Comparison of ENCODE assay signal across 8 cellular contexts in the genomic region with DNA sequence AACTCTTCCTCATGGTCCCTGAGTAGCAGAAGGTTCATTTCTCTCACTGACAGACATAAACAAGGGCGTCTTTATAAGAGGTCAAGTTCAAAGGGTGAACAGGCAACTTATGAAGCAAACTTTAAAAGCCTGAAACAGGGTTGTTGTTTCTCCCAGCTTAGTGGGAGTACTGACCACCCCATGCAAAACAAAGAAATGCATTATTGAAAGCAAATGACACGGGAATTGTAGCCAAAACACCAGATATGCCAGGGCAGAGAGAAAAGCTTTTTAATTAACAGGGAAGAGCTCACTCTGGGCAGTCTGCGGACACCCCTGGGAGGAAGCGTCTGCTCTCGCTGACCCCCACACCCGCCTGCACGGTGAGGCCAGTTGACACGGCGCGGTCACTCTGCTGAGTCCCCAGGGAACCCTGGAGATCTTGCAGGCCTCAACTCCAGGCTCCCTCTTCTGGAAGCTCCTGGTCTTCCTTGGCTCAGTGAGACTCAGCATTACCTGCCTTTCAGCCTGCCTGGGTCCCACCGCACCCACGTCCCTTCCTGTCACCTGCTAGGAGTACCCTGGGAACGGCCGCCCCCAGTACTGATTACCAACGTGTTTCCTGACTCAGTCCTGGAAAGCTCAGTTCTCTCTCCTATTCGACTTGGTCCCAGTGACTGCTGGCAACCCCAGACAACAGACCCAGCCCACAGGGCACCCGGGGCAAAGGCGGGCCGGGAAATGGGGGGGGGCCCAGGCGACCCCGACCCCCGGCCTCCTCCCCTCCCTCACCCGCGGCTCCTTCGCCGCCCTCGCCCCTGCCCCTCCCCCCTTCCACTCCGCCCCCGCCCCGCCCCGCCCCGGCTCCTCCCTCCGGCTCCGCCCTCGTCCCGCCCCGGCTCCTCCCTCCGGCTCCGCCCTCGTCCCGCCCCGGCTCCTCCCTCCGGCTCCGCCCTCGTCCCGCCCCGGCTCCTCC. TPM values are rescaled to one million over a fixed set of nuclear protein-coding genes. Genes with fewer than 3 reads are reported as not detected.
DNase-seq lines count a peak whose midpoint lies in the region; ATAC-seq and TF ChIP-seq lines count a peak whose summit lies in the region.

No MANE protein-coding gene starts in this region.

- H3K4me3 ChIP-seq in A673 (ENCODE audit: low read depth, low read length, poor library complexity, severe bottlenecking): peak overlapping the region; percentile 35

- peak; percentile 33 for DNase-seq in A673 (ENCODE audit: low spot score)
- peak; percentile 58 for DNase-seq in GM10248 (ENCODE audit: extremely low spot score)
- DNase-seq in NCI-H345 treated with DMSO at 0.1 percent for 48 hours (lab: John Stamatoyannopoulos, UW; ENCODE audit: unreplicated experiment): peak; percentile 33
- DNase-seq in fibroblast of the conjunctiva (ENCODE audit: low read depth): peak; percentile 28
- no peak for DNase-seq in natural killer cell treated with Interleukin-12 subunit alpha and Interleukin-12 subunit beta and Interleukin-15 and Interleukin-18, amount 100 ng/mL, for 72 hours (ENCODE audit: low spot score)
- no peak for DNase-seq in activated CD4-positive, CD25-positive, alpha-beta regulatory T cell treated with anti-CD3 and anti-CD28 coated beads, Interleukin-2, amount 50 U/mL, for 72 hours

- no peak overlapping the region for H3K27ac Mint-ChIP-seq in activated T-helper 17 cell treated with anti-CD3 and anti-CD28 coated beads, Interleukin-2, amount 50 U/mL, for 72 hours
- peak overlapping the region; percentile 55 to 64 for H3K27ac Mint-ChIP-seq in natural killer cell treated with Interleukin-12 subunit alpha and Interleukin-12 subunit beta and Interleukin-15 and Interleukin-18, amount 100 ng/mL, for 72 hours

- no peaks in the 10 kb centered on the region for H3K9me3 ChIP-seq in A673 (ENCODE audit: low read depth, low read length, poor library complexity, severe bottlenecking)

- peak; percentile 31 for ATAC-seq in activated T-helper 17 cell treated with anti-CD3 and anti-CD28 coated beads, Interleukin-2, amount 50 U/mL, for 72 hours (replicated peaks)
- peak in 1 of 2 donors; percentile 0 for ATAC-seq in natural killer cell treated with Interleukin-12 subunit alpha and Interleukin-12 subunit beta and Interleukin-15 and Interleukin-18, amount 100 ng/mL, for 72 hours
- ATAC-seq in HG03571 (IDR thresholded peaks at IDR 0.05; ENCODE audit: unreplicated experiment): no peak

- intact Hi-C loops in A673 (cut with micrococcal nuclease; ENCODE audit: unreplicated experiment): no loop called here

- POLR2A ChIA-PET in A673 (lab: Charles Lee; ENCODE audit: low non-redundant PET): interaction anchor here (0.6 to 1.1 kb wide), 2 partner anchors 587 to 1996 kb away, joined by 9 to 10 read pairs; no protein-coding TSS in a partner anchor
- POLR2A ChIA-PET in GM10248 (lab: Yijun Ruan, JAX): interaction anchor here (1.0 kb wide), 1 partner anchor 38 kb away, joined by 3 read pairs; a partner anchor contains a TSS

- H3K4me1 ChIP-seq in A673 (ENCODE audit: insufficient read depth, low read length, poor library complexity, severe bottlenecking): peaks cover 6% of the 10 kb centered on the region

- peaks cover 22% of the 10 kb centered on the region for H3K36me3 Mint-ChIP-seq in activated T-helper 17 cell treated with anti-CD3 and anti-CD28 coated beads, Interleukin-2, amount 50 U/mL, for 72 hours (ENCODE audit: low read depth)
- H3K36me3 Mint-ChIP-seq in natural killer cell treated with Interleukin-12 subunit alpha and Interleukin-12 subunit beta and Interleukin-15 and Interleukin-18, amount 100 ng/mL, for 72 hours: no peaks in the 10 kb centered on the region

- H3K27ac ChIP-seq in A673 (ENCODE audit: low read depth, low read length, poor library complexity, severe bottlenecking): peak overlapping the region; percentile 39

- H3K27me3 Mint-ChIP-seq in activated T-helper 17 cell treated with anti-CD3 and anti-CD28 coated beads, Interleukin-2, amount 50 U/mL, for 72 hours: no peaks in the 10 kb centered on the region
- no peaks in the 10 kb centered on the region for H3K27me3 Mint-ChIP-seq in natural killer cell treated with Interleukin-12 subunit alpha and Interleukin-12 subunit beta and Interleukin-15 and Interleukin-18, amount 100 ng/mL, for 72 hours

- CTCF ChIA-PET in A673 (lab: Charles Lee): interaction anchor here (0.8 kb wide), 1 partner anchor 40 kb away, joined by 3 read pairs; no protein-coding TSS in a partner anchor
- CTCF ChIA-PET in GM10248 (lab: Yijun Ruan, JAX): interaction anchor here (1.1 to 1.9 kb wide), 3 partner anchors 10 to 464 kb away, joined by 3 to 6 read pairs (median 3); a partner anchor contains a TSS

- no peaks in the 10 kb centered on the region for H3K4me1 Mint-ChIP-seq in activated T-helper 17 cell treated with anti-CD3 and anti-CD28 coated beads, Interleukin-2, amount 50 U/mL, for 72 hours
- peaks cover 16 to 27% of the 10 kb centered on the region in 2 donors for H3K4me1 Mint-ChIP-seq in natural killer cell treated with Interleukin-12 subunit alpha and Interleukin-12 subunit beta and Interleukin-15 and Interleukin-18, amount 100 ng/mL, for 72 hours (ENCODE audit: low read depth in 2 of 2)

- H3K9me3 Mint-ChIP-seq in activated T-helper 17 cell treated with anti-CD3 and anti-CD28 coated beads, Interleukin-2, amount 50 U/mL, for 72 hours: no peaks in the 10 kb centered on the region
- no peaks in the 10 kb centered on the region for H3K9me3 Mint-ChIP-seq in natural killer cell treated with Interleukin-12 subunit alpha and Interleukin-12 subunit beta and Interleukin-15 and Interleukin-18, amount 100 ng/mL, for 72 hours

- TF ChIP-seq CTCF in A673 (conservative IDR thresholded peaks at IDR 0.05; ENCODE audit: low read depth, low read length) (peak; percentile 33; the same call in 1 of the 2 replicates), GM10248 (IDR thresholded peaks at IDR 0.05; ENCODE audit: control extremely low read depth, extremely low read depth, low read depth, missing control alignments) (peak; percentile 12)

- H3K27me3 ChIP-seq in A673 (replicated peaks; ENCODE audit: insufficient read depth, low read depth, low read length, poor library complexity): no peaks in the 10 kb centered on the region

- H3K4me3 Mint-ChIP-seq in activated T-helper 17 cell treated with anti-CD3 and anti-CD28 coated beads, Interleukin-2, amount 50 U/mL, for 72 hours: peak overlapping the region; percentile 49
- peak overlapping the region; percentile 65 for H3K4me3 Mint-ChIP-seq in natural killer cell treated with Interleukin-12 subunit alpha and Interleukin-12 subunit beta and Interleukin-15 and Interleukin-18, amount 100 ng/mL, for 72 hours

- H3K36me3 ChIP-seq in A673 (ENCODE audit: insufficient read depth, low read length, poor library complexity, severe bottlenecking): no peaks in the 10 kb centered on the region

- BruUV-seq in A673 (replicated peaks; lab: Mats Ljungman, UMichigan): no TSS peak

RNA-seq across cellular contexts. Expression of a gene that starts 1.0 kb away (rescaled TPM):
- total RNA-seq in A673 (2021): 13.3 and 14.0 TPM in 2 replicates
- 10 to 100 TPM; 13.7 to 16.4 TPM for total RNA-seq in activated T-helper 17 cell treated with anti-CD3 and anti-CD28 coated beads, Interleukin-2, amount 50 U/mL, for 72 hours
- total RNA-seq in natural killer cell treated with Interleukin-12 subunit alpha and Interleukin-12 subunit beta and Interleukin-15 and Interleukin-18, amount 100 ng/mL, for 72 hours: 10 to 100 TPM; 19.6 to 28.4 TPM

RNA-seq across cellular contexts. Expression of a gene that starts 15.2 kb away (rescaled TPM):
- 0.21 TPM in 1 of 2 replicates, not detected in the other for total RNA-seq in A673 (2021)
- 10 to 100 TPM; 10.7 to 25.6 TPM for total RNA-seq in activated T-helper 17 cell treated with anti-CD3 and anti-CD28 coated beads, Interleukin-2, amount 50 U/mL, for 72 hours
- total RNA-seq in natural killer cell treated with Interleukin-12 subunit alpha and Interleukin-12 subunit beta and Interleukin-15 and Interleukin-18, amount 100 ng/mL, for 72 hours: 10 to 100 TPM; 14.7 to 15.8 TPM

RNA-seq across cellular contexts. Expression of a gene that starts 38.4 kb away (rescaled TPM):
- 112 and 122 TPM in 2 replicates for total RNA-seq in A673 (2021)
- 100 to 1,000 TPM; 150 to 184 TPM for total RNA-seq in activated T-helper 17 cell treated with anti-CD3 and anti-CD28 coated beads, Interleukin-2, amount 50 U/mL, for 72 hours
- total RNA-seq in natural killer cell treated with Interleukin-12 subunit alpha and Interleukin-12 subunit beta and Interleukin-15 and Interleukin-18, amount 100 ng/mL, for 72 hours: 100 to 1,000 TPM; 134 to 139 TPM

RNA-seq across cellular contexts. Expression of a gene that starts 52.5 kb away (rescaled TPM):
- total RNA-seq in A673 (2021): not detected in 2 replicates
- not detected for total RNA-seq in activated T-helper 17 cell treated with anti-CD3 and anti-CD28 coated beads, Interleukin-2, amount 50 U/mL, for 72 hours
- total RNA-seq in natural killer cell treated with Interleukin-12 subunit alpha and Interleukin-12 subunit beta and Interleukin-15 and Interleukin-18, amount 100 ng/mL, for 72 hours: not detected

Comparison
In these comparisons a context has a peak if more than half of its experiments do, and no peak if none do; other contexts are left out.
1. DNase-seq: peak in A673 (single experiment), GM10248 (single experiment), NCI-H345 treated with DMSO at 0.1 percent for 48 hours (single experiment) and fibroblast of the conjunctiva (single experiment); none in natural killer cell treated with Interleukin-12 subunit alpha and Interleukin-12 subunit beta and Interleukin-15 and Interleukin-18, amount 100 ng/mL, for 72 hours (single experiment) and activated CD4-positive, CD25-positive, alpha-beta regulatory T cell treated with anti-CD3 and anti-CD28 coated beads, Interleukin-2, amount 50 U/mL, for 72 hours (single experiment).